ENCODE assay signal across 1 cellular context in the genomic region with DNA sequence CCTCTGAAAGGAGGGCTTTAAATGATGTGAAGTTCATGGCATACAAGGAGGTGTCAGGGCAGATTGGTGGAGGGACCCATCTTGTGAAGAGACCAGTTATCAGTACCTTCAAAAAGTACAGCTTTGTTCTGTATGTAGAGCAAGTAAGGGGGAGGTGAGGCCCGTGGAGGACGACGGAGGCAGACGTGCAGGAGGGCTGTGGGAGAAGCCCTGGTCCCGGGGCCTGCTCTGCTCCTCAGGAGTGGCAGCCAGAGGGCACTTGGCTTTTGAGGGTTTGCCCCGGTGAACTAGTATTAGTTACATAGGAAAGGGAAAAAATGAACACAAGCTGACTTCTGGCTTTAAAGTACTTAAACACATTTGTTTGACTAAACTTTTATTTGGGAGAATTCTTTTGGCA.
TF ChIP-seq lines count a peak whose summit lies in the region.

No MANE protein-coding gene starts in this region.

TF ChIP-seq in IMR-90, 13 proteins besides CTCF, POLR2A, EP300 and RAD21:
- no peak for TF ChIP-seq CHD1 (IDR thresholded peaks at IDR 0.05; ENCODE audit: low read depth, low read length)
- TF ChIP-seq BHLHE40 (IDR thresholded peaks at IDR 0.05; ENCODE audit: low read depth, low read length): no peak
- no peak for TF ChIP-seq CEBPB (IDR thresholded peaks at IDR 0.05; ENCODE audit: low read depth, low read length)
- no peak for TF ChIP-seq MAZ (IDR thresholded peaks at IDR 0.05; ENCODE audit: borderline replicate concordance, low read depth, low read length)
- TF ChIP-seq RFX5 (IDR thresholded peaks at IDR 0.05; ENCODE audit: low read depth, low read length): no peak
- TF ChIP-seq NFE2L2 (IDR thresholded peaks at IDR 0.05; ENCODE audit: low read depth, low read length): no peak
- no peak for TF ChIP-seq MXI1 (IDR thresholded peaks at IDR 0.05; ENCODE audit: borderline replicate concordance, low read depth, low read length)
- TF ChIP-seq SMC3 (IDR thresholded peaks at IDR 0.05; ENCODE audit: low read depth, low read length): no peak
- no peak for TF ChIP-seq FOS (IDR thresholded peaks at IDR 0.05; ENCODE audit: low read depth, low read length)
